ENCODE assay signal across 29 cellular contexts in the genomic region with DNA sequence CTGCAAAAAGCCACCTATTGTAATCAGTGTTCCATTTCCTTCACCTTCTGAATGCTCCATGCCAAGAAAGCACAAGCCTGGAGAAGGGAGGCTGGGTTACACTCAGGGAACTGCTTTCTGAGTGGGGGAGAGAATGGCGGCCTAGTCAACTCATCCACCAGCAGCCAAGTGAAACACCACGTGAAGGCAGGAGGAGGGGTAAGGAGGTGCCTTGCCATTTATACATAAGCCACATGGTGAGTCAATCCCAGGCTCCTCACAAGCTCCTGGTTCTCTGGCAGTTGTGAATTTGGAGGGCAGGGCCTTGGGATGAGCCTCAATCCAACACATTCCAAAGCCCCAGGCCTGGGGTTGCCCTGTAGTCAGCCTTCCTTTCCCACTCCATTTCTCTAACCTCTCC.
DNase-seq lines count a peak whose midpoint lies in the region; ATAC-seq, FAIRE-seq and TF ChIP-seq lines count a peak whose summit lies in the region.
"Had no signal": no experiment of that assay in that cellular context is flagged by ENCODE, and none has a peak within 500 bp of the region (broad histone marks: within the 10 kb centered on the region; RNA-seq: fewer than 3 reads in every experiment).

No MANE protein-coding gene starts in this region.

- H3K27ac ChIP-seq in mesendoderm (ENCODE audit: low read depth, low read length) (no peak overlapping the region), gastrocnemius medialis (no peak overlapping the region)
- H3K27ac ChIP-seq: epithelial cell of prostate, heart left ventricle, SK-N-MC, VCaP had no signal

- no peak overlapping the region for H3K4me3 Mint-ChIP-seq in activated naive CD4-positive, alpha-beta T cell treated with anti-CD3 and anti-CD28 coated beads for 36 hours
- H3K4me3 Mint-ChIP-seq: activated CD4-positive, alpha-beta T cell treated with anti-CD3 and anti-CD28 coated beads, Interleukin-2, amount 10 ng/mL, durations not matched to agents 7 days and 5 days; activated T-cell treated with anti-CD3 and anti-CD28 coated beads, Interleukin-2, amount 50 U/mL, for 24 hours; brain; CD4-positive, alpha-beta T cell; IgD-negative memory B cell had no signal

- TF ChIP-seq CTCF in bronchial epithelial cell (IDR thresholded peaks at IDR 0.05; ENCODE audit: insufficient read depth, low read length, severe bottlenecking) (no peak), gastrocnemius medialis (IDR thresholded peaks at IDR 0.05 in 4 of 5, conservative IDR thresholded peaks at IDR 0.05 in 1 of 5) (no peak)

- CTCF ChIA-PET in activated naive CD4-positive, alpha-beta T cell treated with anti-CD3 and anti-CD28 coated beads for 36 hours (lab: Charles Lee), result no interaction called here

- TF ChIP-seq POLR2A in gastrocnemius medialis (IDR thresholded peaks at IDR 0.05), result no peak

- H3K9me3 ChIP-seq in gastrocnemius medialis, result no peaks in the 10 kb centered on the region

- H3K9me3 Mint-ChIP-seq in activated naive CD4-positive, alpha-beta T cell treated with anti-CD3 and anti-CD28 coated beads for 36 hours, result peaks cover 2% of the 10 kb centered on the region
- H3K9me3 Mint-ChIP-seq: activated CD4-positive, alpha-beta T cell treated with anti-CD3 and anti-CD28 coated beads, Interleukin-2, amount 10 ng/mL, durations not matched to agents 7 days and 5 days; activated T-cell treated with anti-CD3 and anti-CD28 coated beads, Interleukin-2, amount 50 U/mL, for 24 hours had no signal

- no peak overlapping the region for H3K4me2 ChIP-seq in mesendoderm (ENCODE audit: low read length)

- no peaks in the 10 kb centered on the region for H3K36me3 Mint-ChIP-seq in activated naive CD4-positive, alpha-beta T cell treated with anti-CD3 and anti-CD28 coated beads for 36 hours (ENCODE audit: low read depth)
- H3K36me3 Mint-ChIP-seq: brain had no signal

- no peaks in the 10 kb centered on the region for H3K79me2 ChIP-seq in mesendoderm (ENCODE audit: control insufficient read depth, insufficient read depth, low read length)

- H3K56ac ChIP-seq in mesendoderm (ENCODE audit: low read length), result no peak overlapping the region

- H3K27me3 ChIP-seq in bronchial epithelial cell (ENCODE audit: control insufficient read depth, insufficient read depth, low read length), result no peaks in the 10 kb centered on the region
- H3K27me3 ChIP-seq in mesendoderm (ENCODE audit: insufficient read depth, low read length, poor library complexity), result no peaks in the 10 kb centered on the region
- no peaks in the 10 kb centered on the region for H3K27me3 ChIP-seq in gastrocnemius medialis

- H3K4me1 Mint-ChIP-seq in activated naive CD4-positive, alpha-beta T cell treated with anti-CD3 and anti-CD28 coated beads for 36 hours (ENCODE audit: low read depth), result no peaks in the 10 kb centered on the region
- H3K4me1 Mint-ChIP-seq: activated CD4-positive, alpha-beta T cell treated with anti-CD3 and anti-CD28 coated beads, Interleukin-2, amount 10 ng/mL, durations not matched to agents 7 days and 5 days; brain had no signal

- H2BK120ac ChIP-seq in mesendoderm (ENCODE audit: low read depth, low read length), result no peak overlapping the region

- H2AK5ac ChIP-seq in mesendoderm (ENCODE audit: low read length), result no peak overlapping the region

- no peak overlapping the region for H2BK15ac ChIP-seq in mesendoderm (replicated peaks; ENCODE audit: low read depth)

- peak; percentile 79 for DNase-seq in ACHN
- DNase-seq in LHCN-M2 (ENCODE audit: low read depth), result peak; percentile 3
- peak; percentile 8 for DNase-seq in bronchial epithelial cell (ENCODE audit: low read depth)
- peak; percentile 30 for DNase-seq in mesendoderm
- DNase-seq in gastrocnemius medialis, result no peak
- DNase-seq in activated naive CD4-positive, alpha-beta T cell treated with anti-CD3 and anti-CD28 coated beads for 36 hours, result no peak
- no peak for DNase-seq in Kasumi-1 (lab: John Stamatoyannopoulos, UW)
- no peak for DNase-seq in stimulated activated CD4-positive, alpha-beta T cell treated with anti-CD3 and anti-CD28 coated beads, Interleukin-4, amount 100 ng/mL, for 1 hour
- DNase-seq: activated CD4-positive, alpha-beta T cell treated with anti-CD3 and anti-CD28 coated beads, Interleukin-2, amount 10 ng/mL, durations not matched to agents 7 days and 5 days; activated gamma-delta T cell treated with Interleukin-2 at 50 U/mL for 16 hours; activated T-cell treated with anti-CD3 and anti-CD28 coated beads, Interleukin-2, amount 50 U/mL, for 24 hours; AML-193; CD4-positive, alpha-beta T cell; heart left ventricle; left colon; NCI-H1417 treated with DMSO at 0.1 percent for 48 hours; NCI-H2081; NCI-H446; stimulated activated naive CD4-positive, alpha-beta T cell; T-helper 2 cell had no signal

- WGBS in mesendoderm (ENCODE audit: extremely low coverage, insufficient coverage, low lambda C conversion rate), result no CpG with 5 or more reads among the region's 2 CpGs

- no peak overlapping the region for H3K18ac ChIP-seq in mesendoderm (ENCODE audit: low read length)

- H2BK5ac ChIP-seq in mesendoderm (ENCODE audit: low read length), result no peak overlapping the region

- H3K4me1 ChIP-seq in mesendoderm (ENCODE audit: control insufficient read depth, low read depth, low read length) (peaks cover 5% of the 10 kb centered on the region), gastrocnemius medialis (no peaks in the 10 kb centered on the region)
- H3K4me1 ChIP-seq: heart left ventricle had no signal

- no peak overlapping the region for H4K8ac ChIP-seq in mesendoderm (ENCODE audit: low read depth, low read length)

- H3K23ac ChIP-seq in mesendoderm (ENCODE audit: low read length), result no peak overlapping the region

- in situ Hi-C loops in ACHN (cut with HindIII; ENCODE audit: low pct_ligation_motif_present, low pct_unique_long_range_greater_than_20kb, low sequenced_read_pairs) (no loop called here), gastrocnemius medialis (cut with MboI; ENCODE audit: low sequenced_read_pairs in 4 of 4) (no loop called here)

- no peak overlapping the region for H3K4me3 ChIP-seq in bronchial epithelial cell (ENCODE audit: low read depth, low read length)
- H3K4me3 ChIP-seq in mesendoderm (ENCODE audit: low read length), result no peak overlapping the region
- H3K4me3 ChIP-seq in gastrocnemius medialis, result no peak overlapping the region
- H3K4me3 ChIP-seq: heart left ventricle, SK-N-MC had no signal

- H3K27me3 Mint-ChIP-seq in activated naive CD4-positive, alpha-beta T cell treated with anti-CD3 and anti-CD28 coated beads for 36 hours (ENCODE audit: low read depth), result peaks cover 3% of the 10 kb centered on the region
- H3K27me3 Mint-ChIP-seq: brain, IgD-negative memory B cell had no signal

- H3K9ac ChIP-seq in mesendoderm (ENCODE audit: low read length), result no peak overlapping the region

- no peak overlapping the region for H3K4ac ChIP-seq in mesendoderm (ENCODE audit: low read depth, low read length)

- no peaks in the 10 kb centered on the region for H3K79me1 ChIP-seq in mesendoderm (ENCODE audit: low read length)

- H4K5ac ChIP-seq in mesendoderm (ENCODE audit: low read length), result no peak overlapping the region

- no peak for FAIRE-seq in bronchial epithelial cell (lab: Jason Lieb, UNC)
- FAIRE-seq: A204.1, H54, urothelium cell line had no signal

- no peaks in the 10 kb centered on the region for H3K36me3 ChIP-seq in bronchial epithelial cell (ENCODE audit: control insufficient read depth, insufficient read depth, low read length)
- no peaks in the 10 kb centered on the region for H3K36me3 ChIP-seq in mesendoderm (ENCODE audit: control insufficient read depth, insufficient read depth, low read length)
- no peaks in the 10 kb centered on the region for H3K36me3 ChIP-seq in gastrocnemius medialis
- H3K36me3 ChIP-seq: heart left ventricle had no signal

- intact Hi-C loops in gastrocnemius medialis (cut with DNase I; ENCODE audit: low total_unique reads), result no loop called here
- intact Hi-C loops in activated naive CD4-positive, alpha-beta T cell treated with anti-CD3 and anti-CD28 coated beads for 36 hours (cut with micrococcal nuclease), result no loop called here

- H3K27ac Mint-ChIP-seq in activated naive CD4-positive, alpha-beta T cell treated with anti-CD3 and anti-CD28 coated beads for 36 hours, result no peak overlapping the region
- H3K27ac Mint-ChIP-seq: activated CD4-positive, alpha-beta T cell treated with anti-CD3 and anti-CD28 coated beads, Interleukin-2, amount 10 ng/mL, durations not matched to agents 7 days and 5 days; activated T-cell treated with anti-CD3 and anti-CD28 coated beads, Interleukin-2, amount 50 U/mL, for 24 hours; brain; CD4-positive, alpha-beta T cell; IgD-negative memory B cell had no signal

- ATAC-seq in gastrocnemius medialis, result no peak
- ATAC-seq: heart left ventricle, left colon, sciatic nerve had no signal

Comparison
In these comparisons a context has a peak if more than half of its experiments do, and no peak if none do; other contexts are left out.
1. DNase-seq: peak in ACHN (single experiment), LHCN-M2 (single experiment), bronchial epithelial cell (single experiment) and mesendoderm (single experiment); none in gastrocnemius medialis (0 of 2), activated naive CD4-positive, alpha-beta T cell treated with anti-CD3 and anti-CD28 coated beads for 36 hours (single experiment), Kasumi-1 (0 of 2) and stimulated activated CD4-positive, alpha-beta T cell treated with anti-CD3 and anti-CD28 coated beads, Interleukin-4, amount 100 ng/mL, for 1 hour (single experiment).